Comparison of ENCODE assay signal across 18 cellular contexts in genomic region chr10:110892602-110893001, GRCh38.
"Had no signal": no experiment of that assay in that cellular context is flagged by ENCODE, and none has a peak within 500 bp of the region (broad histone marks: within the 10 kb centered on the region; RNA-seq: fewer than 3 reads in every experiment).

No MANE protein-coding gene starts in this region.

- H3K4me1 ChIP-seq: foreskin keratinocyte had no signal

- H3K9me3 ChIP-seq: right lobe of liver, transverse colon had no signal

- H3K4me3 Mint-ChIP-seq: nephron progenitor cell had no signal

- ATAC-seq: foreskin keratinocyte, left lobe of liver had no signal

- DNase-seq: activated CD4-positive, alpha-beta T cell treated with anti-CD3 and anti-CD28 coated beads for 1 hour; activated gamma-delta T cell; activated naive CD4-positive, alpha-beta T cell treated with anti-CD3 and anti-CD28 coated beads, Interleukin-2, amount 50 U/mL, for 16 hours; aorta; brain microvascular endothelial cell; central memory CD4-positive, alpha-beta T cell; dermis blood vessel endothelial cell; effector CD8-positive, alpha-beta T cell; foreskin keratinocyte; kidney; nephron progenitor cell; nucleus accumbens; right lobe of liver; stimulated activated CD4-positive, alpha-beta T cell treated with anti-CD3 and anti-CD28 coated beads, Interleukin-1b, Interleukin-23, amount 100 ng/mL, for 48 hours; transverse colon had no signal

- H3K9me3 Mint-ChIP-seq: nephron progenitor cell had no signal

- H3K4me1 Mint-ChIP-seq: nephron progenitor cell had no signal

- H3K27ac ChIP-seq: brain microvascular endothelial cell, foreskin keratinocyte, right lobe of liver, skin epidermis had no signal

- H3K27me3 ChIP-seq: brain microvascular endothelial cell, foreskin keratinocyte, right lobe of liver, transverse colon had no signal

- H3K4me3 ChIP-seq: lung, right lobe of liver, skin epidermis, transverse colon had no signal

- H3K27ac Mint-ChIP-seq: nephron progenitor cell had no signal
